In genomic region chr13:65746522-65746921, GRCh38 we compare ENCODE assay signal across 31 cellular contexts.
"Had no signal": no experiment of that assay in that cellular context is flagged by ENCODE, and none has a peak within 500 bp of the region (broad histone marks: within the 10 kb centered on the region; RNA-seq: fewer than 3 reads in every experiment).

No MANE protein-coding gene starts in this region.

- ATAC-seq: activated CD8-positive, alpha-beta T cell treated with anti-CD3 and anti-CD28 coated beads for 36 hours; activated naive CD4-positive, alpha-beta T cell treated with anti-CD3 and anti-CD28 coated beads, Interleukin-2, amount 50 U/mL, for 72 hours; activated T-cell treated with anti-CD3 and anti-CD28 coated beads, Interleukin-2, amount 50 U/mL, for 4 hours; activated T-cell treated with anti-CD3 and anti-CD28 coated beads, Interleukin-2, amount 50 U/mL, for 72 hours; activated T-helper 17 cell treated with anti-CD3 and anti-CD28 coated beads, Interleukin-2, amount 50 U/mL, for 72 hours; body of pancreas had no signal

- H3K9me3 ChIP-seq: adrenal gland, body of pancreas, breast epithelium had no signal

- H3K27me3 ChIP-seq: adrenal gland, body of pancreas, brain microvascular endothelial cell, breast epithelium had no signal

- DNase-seq: activated B cell treated with CpG ODN at 0.5 μM for 24 hours; activated CD4-positive, alpha-beta memory T cell treated with anti-CD3 and anti-CD28 coated beads for 36 hours; activated CD4-positive, alpha-beta T cell treated with anti-CD3 and anti-CD28 coated beads for 4 hours; activated CD4-positive, alpha-beta T cell treated with anti-CD3 and anti-CD28 coated beads, Interleukin-2, amount 10 ng/mL, durations not matched to agents 24 days and 14 days; activated CD4-positive, alpha-beta T cell treated with anti-CD3 and anti-CD28 coated beads, Interleukin-2, amount 50 U/mL, for 1 hour; activated CD4-positive, alpha-beta T cell treated with anti-CD3 and anti-CD28 coated beads, Interleukin-2, amount 50 U/mL, for 4 hours; activated CD4-positive, CD25-positive, alpha-beta regulatory T cell treated with anti-CD3 and anti-CD28 coated beads, Interleukin-2, amount 50 U/mL, for 72 hours; activated CD8-positive, alpha-beta memory T cell treated with anti-CD3 and anti-CD28 coated beads, Interleukin-2, amount 50 U/mL, for 4 hours; activated CD8-positive, alpha-beta T cell treated with anti-CD3 and anti-CD28 coated beads for 36 hours; activated effector memory CD4-positive, alpha-beta T cell treated with anti-CD3 and anti-CD28 coated beads, Interleukin-2, amount 50 U/mL, for 16 hours; activated gamma-delta T cell treated with Interleukin-2 at 50 U/mL for 16 hours; activated naive CD4-positive, alpha-beta T cell; activated naive CD4-positive, alpha-beta T cell treated with anti-CD3 and anti-CD28 coated beads for 36 hours; activated naive CD4-positive, alpha-beta T cell treated with anti-CD3 and anti-CD28 coated beads, Interleukin-2, amount 50 U/mL, for 16 hours; activated naive CD8-positive, alpha-beta T cell treated with anti-CD3 and anti-CD28 coated beads for 36 hours; activated T-cell treated with anti-CD3 and anti-CD28 coated beads for 4 hours; activated T-cell treated with anti-CD3 and anti-CD28 coated beads, Interleukin-2, amount 50 U/mL, for 1 hour; activated T-cell treated with anti-CD3 and anti-CD28 coated beads, Interleukin-2, amount 50 U/mL, for 4 hours; activated T-cell treated with anti-CD3 and anti-CD28 coated beads, Interleukin-2, amount 50 U/mL, for 72 hours; adrenal gland; amniotic stem cell; aorta; body of pancreas; brain microvascular endothelial cell; central memory CD4-positive, alpha-beta T cell; T-helper 2 cell; T-helper 9 cell had no signal

- H3K4me1 ChIP-seq: adrenal gland, body of pancreas, breast epithelium had no signal

- H3K4me3 ChIP-seq: adrenal gland, body of pancreas, breast epithelium had no signal

- H3K36me3 ChIP-seq: adrenal gland, brain microvascular endothelial cell, breast epithelium had no signal

- H3K27ac ChIP-seq: adrenal gland, body of pancreas, brain microvascular endothelial cell, breast epithelium, VCaP had no signal
